ENCODE assay signal across 24 cellular contexts in genomic region chr4:8740666-8741395, GRCh38.
A peak's percentile ranks its signal among the peaks of the same experiment; 100 is the strongest.
DNase-seq lines count a peak whose midpoint lies in the region; TF ChIP-seq lines count a peak whose summit lies in the region.
"Had no signal": no experiment of that assay in that cellular context is flagged by ENCODE, and none has a peak within 500 bp of the region (broad histone marks: within the 10 kb centered on the region; RNA-seq: fewer than 3 reads in every experiment).

No MANE protein-coding gene starts in this region.

- WGBS in sigmoid colon, 2 donors: 71 to 73% methylated on average over 22 of the region's 22 CpGs

- peaks cover 0 to 17% (median 0%) of the 10 kb centered on the region in 3 donors for H3K27me3 ChIP-seq in sigmoid colon
- H3K27me3 ChIP-seq: foreskin keratinocyte had no signal

- H3K4me3 ChIP-seq in sigmoid colon: no peak overlapping the region
- H3K4me3 ChIP-seq: breast epithelium, SJCRH30, smooth muscle cell, tibial artery had no signal

- no peak for TF ChIP-seq EP300 in sigmoid colon (IDR thresholded peaks at IDR 0.05)

- no peak for TF ChIP-seq POLR2A in sigmoid colon (IDR thresholded peaks at IDR 0.05)

- H3K4me1 ChIP-seq in sigmoid colon: no peaks in the 10 kb centered on the region
- H3K4me1 ChIP-seq: breast epithelium, foreskin keratinocyte, SJCRH30, tibial artery had no signal

- peak; percentile 33 for DNase-seq in activated CD8-positive, alpha-beta memory T cell treated with anti-CD3 and anti-CD28 coated beads for 24 hours
- DNase-seq in activated CD8-positive, alpha-beta memory T cell treated with anti-CD3 and anti-CD28 coated beads, Interleukin-2, amount 50 U/mL, for 4 hours: no peak
- DNase-seq in NCI-H69 (lab: John Stamatoyannopoulos, UW) (peak; percentile 43), left kidney (ENCODE audit: low read depth, low spot score) (peak; percentile 19), sigmoid colon (peak; percentile 56), T-helper 1 cell (no peak), foreskin melanocyte (no peak)
- DNase-seq in activated CD4-positive, alpha-beta T cell treated with anti-CD3 and anti-CD28 coated beads, Interleukin-2, amount 50 U/mL, for 4 hours: no peak
- DNase-seq: activated CD4-positive, alpha-beta T cell treated with anti-CD3 and anti-CD28 coated beads for 36 hours; CD4-positive, alpha-beta memory T cell; DMS 273 treated with DMSO at 0.1 percent for 48 hours; effector memory CD8-positive, alpha-beta T cell; foreskin keratinocyte; left cardiac atrium; mesenchymal stem cell; NCI-H1417; NCI-H2081; NCI-H2227 treated with DMSO at 0.1 percent for 48 hours; nucleus accumbens; SJCRH30 had no signal

- no peak for TF ChIP-seq CTCF in sigmoid colon (IDR thresholded peaks at IDR 0.05)

- intact Hi-C loops in sigmoid colon (cut with DNase I): no loop called here

- H3K27ac ChIP-seq in sigmoid colon: no peak overlapping the region
- H3K27ac ChIP-seq: breast epithelium, foreskin keratinocyte, KMS-11, SJCRH30, tibial artery had no signal

- no peaks in the 10 kb centered on the region for H3K9me3 ChIP-seq in sigmoid colon
- H3K9me3 ChIP-seq: breast epithelium, SJCRH30, tibial artery had no signal

- H3K36me3 ChIP-seq in sigmoid colon: no peaks in the 10 kb centered on the region
- H3K36me3 ChIP-seq: breast epithelium, SJCRH30, tibial artery had no signal

Comparison
In these comparisons a context has a peak if more than half of its experiments do, and no peak if none do; other contexts are left out.
1. DNase-seq: peak in activated CD8-positive, alpha-beta memory T cell treated with anti-CD3 and anti-CD28 coated beads for 24 hours (single experiment), NCI-H69 (single experiment), left kidney (single experiment) and sigmoid colon (single experiment); none in activated CD8-positive, alpha-beta memory T cell treated with anti-CD3 and anti-CD28 coated beads, Interleukin-2, amount 50 U/mL, for 4 hours (single experiment), T-helper 1 cell (0 of 5), activated CD4-positive, alpha-beta T cell treated with anti-CD3 and anti-CD28 coated beads, Interleukin-2, amount 50 U/mL, for 4 hours (0 of 2) and foreskin melanocyte (single experiment).